ENCODE assay signal across 24 cellular contexts in genomic region chr4:19074061-19074460, GRCh38.
"Had no signal": no experiment of that assay in that cellular context is flagged by ENCODE, and none has a peak within 500 bp of the region (broad histone marks: within the 10 kb centered on the region; RNA-seq: fewer than 3 reads in every experiment).

No MANE protein-coding gene starts in this region.

- H3K27me3 Mint-ChIP-seq: activated CD4-positive, alpha-beta memory T cell treated with anti-CD3 and anti-CD28 coated beads for 36 hours; activated CD4-positive, alpha-beta T cell treated with anti-CD3 and anti-CD28 coated beads, Interleukin-2, amount 10 ng/mL, durations not matched to agents 7 days and 5 days; activated naive CD8-positive, alpha-beta T cell treated with anti-CD3 and anti-CD28 coated beads, Interleukin-2, amount 10 ng/mL, durations not matched to agents 7 days and 5 days; activated T-helper 17 cell treated with anti-CD3 and anti-CD28 coated beads, Interleukin-2, amount 50 U/mL, for 72 hours; IgD-negative memory B cell; T-helper 17 cell had no signal

- H3K4me1 Mint-ChIP-seq: activated CD4-positive, alpha-beta T cell treated with anti-CD3 and anti-CD28 coated beads, Interleukin-2, amount 10 ng/mL, durations not matched to agents 7 days and 5 days; activated naive CD8-positive, alpha-beta T cell treated with anti-CD3 and anti-CD28 coated beads, Interleukin-2, amount 10 ng/mL, durations not matched to agents 7 days and 5 days; activated T-helper 17 cell treated with anti-CD3 and anti-CD28 coated beads, Interleukin-2, amount 50 U/mL, for 72 hours; T-helper 17 cell had no signal

- ATAC-seq: activated T-helper 17 cell treated with anti-CD3 and anti-CD28 coated beads, Interleukin-2, amount 50 U/mL, for 72 hours; PC-3; T-helper 17 cell had no signal

- H3K4me3 Mint-ChIP-seq: activated CD4-positive, alpha-beta memory T cell treated with anti-CD3 and anti-CD28 coated beads for 36 hours; activated CD4-positive, alpha-beta T cell treated with anti-CD3 and anti-CD28 coated beads, Interleukin-2, amount 10 ng/mL, durations not matched to agents 7 days and 5 days; activated naive CD8-positive, alpha-beta T cell treated with anti-CD3 and anti-CD28 coated beads, Interleukin-2, amount 10 ng/mL, durations not matched to agents 7 days and 5 days; activated T-helper 17 cell treated with anti-CD3 and anti-CD28 coated beads, Interleukin-2, amount 50 U/mL, for 72 hours; IgD-negative memory B cell; T-helper 17 cell had no signal

- H3K36me3 Mint-ChIP-seq: activated CD4-positive, alpha-beta memory T cell treated with anti-CD3 and anti-CD28 coated beads for 36 hours; activated naive CD8-positive, alpha-beta T cell treated with anti-CD3 and anti-CD28 coated beads, Interleukin-2, amount 10 ng/mL, durations not matched to agents 7 days and 5 days; IgD-negative memory B cell had no signal

- DNase-seq: activated CD4-positive, alpha-beta memory T cell treated with anti-CD3 and anti-CD28 coated beads for 36 hours; activated CD4-positive, alpha-beta T cell treated with anti-CD3 and anti-CD28 coated beads, Interleukin-2, amount 10 ng/mL, durations not matched to agents 7 days and 5 days; activated CD4-positive, CD25-positive, alpha-beta regulatory T cell; activated CD8-positive, alpha-beta memory T cell treated with anti-CD3 and anti-CD28 coated beads for 24 hours; activated gamma-delta T cell treated with Interleukin-2 at 50 U/mL for 16 hours; activated naive CD4-positive, alpha-beta T cell treated with anti-CD3 and anti-CD28 coated beads, Interleukin-2, amount 50 U/mL, for 16 hours; activated naive CD8-positive, alpha-beta T cell treated with anti-CD3 and anti-CD28 coated beads, Interleukin-2, amount 10 ng/mL, durations not matched to agents 7 days and 5 days; activated T-cell treated with anti-CD3 and anti-CD28 coated beads, Interleukin-2, amount 50 U/mL, for 48 hours; adrenal gland; anterior cingulate cortex; cerebellar nuclear complex; NCI-H1092; NCI-H146; NCI-H187 treated with DMSO at 0.1 percent for 48 hours; NCI-H2081 treated with DMSO at 0.1 percent for 48 hours; NCI-H2171 treated with DMSO at 0.1 percent for 48 hours; NCI-H226; NCI-H69; PC-3; SIG-M5; T-helper 17 cell; T-helper 9 cell had no signal

- H3K27ac Mint-ChIP-seq: activated CD4-positive, alpha-beta memory T cell treated with anti-CD3 and anti-CD28 coated beads for 36 hours; activated CD4-positive, alpha-beta T cell treated with anti-CD3 and anti-CD28 coated beads, Interleukin-2, amount 10 ng/mL, durations not matched to agents 7 days and 5 days; activated naive CD8-positive, alpha-beta T cell treated with anti-CD3 and anti-CD28 coated beads, Interleukin-2, amount 10 ng/mL, durations not matched to agents 7 days and 5 days; activated T-helper 17 cell treated with anti-CD3 and anti-CD28 coated beads, Interleukin-2, amount 50 U/mL, for 72 hours; IgD-negative memory B cell; T-helper 17 cell had no signal
